Comparison of ENCODE assay signal across 8 cellular contexts in the genomic region with DNA sequence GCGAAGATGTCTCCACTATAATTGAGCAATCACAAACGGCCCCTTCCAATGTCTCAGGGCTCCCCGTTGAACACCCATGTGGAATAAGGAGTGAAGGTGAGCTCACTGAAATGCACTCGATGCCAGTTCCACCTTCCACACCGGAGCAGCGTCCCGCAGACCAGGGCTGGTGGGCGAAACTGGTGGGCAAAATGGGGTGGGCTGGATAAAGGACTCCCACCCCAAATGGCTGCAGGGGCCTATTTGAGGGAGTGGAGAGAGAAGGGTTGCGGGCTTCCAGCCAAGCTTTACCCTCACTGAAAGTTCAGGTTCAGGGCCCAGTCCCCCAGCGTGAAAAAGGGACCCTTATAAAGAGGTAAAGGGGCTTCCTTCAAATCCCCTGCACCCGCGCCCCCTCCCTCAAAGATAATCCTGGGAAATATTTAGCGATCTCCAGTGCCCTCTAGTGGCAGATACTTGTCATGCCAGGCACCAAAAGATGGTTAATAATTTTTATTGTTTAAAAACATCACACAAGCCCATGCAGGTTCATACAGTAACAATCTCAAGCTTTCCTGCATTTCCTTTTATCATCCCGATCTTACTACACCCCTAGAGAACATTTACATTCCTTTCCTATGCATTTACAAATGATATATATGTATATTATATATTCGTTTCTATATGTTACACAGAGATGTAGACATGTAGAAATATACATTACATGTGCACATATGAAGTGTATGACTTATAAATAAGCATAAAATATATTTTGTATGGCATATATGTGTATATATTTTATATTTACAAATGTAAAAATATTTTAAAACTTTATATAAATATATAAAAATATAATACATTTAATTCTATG. TPM values are rescaled to one million over a fixed set of nuclear protein-coding genes. Genes with fewer than 3 reads are reported as not detected.
DNase-seq lines count a peak whose midpoint lies in the region; ATAC-seq and TF ChIP-seq lines count a peak whose summit lies in the region.

No MANE protein-coding gene starts in this region.

- H3K9me3 ChIP-seq in esophagus squamous epithelium: no peaks in the 10 kb centered on the region

- H3K27me3 Mint-ChIP-seq in progenitor cell of endocrine pancreas: peaks cover 72% of the 10 kb centered on the region

- H3K4me3 ChIP-seq in AG10803 (ENCODE audit: low read length) (no peak overlapping the region), GM06990 (replicated peaks; ENCODE audit: low read depth, low read length) (no peak overlapping the region), esophagus squamous epithelium (no peak overlapping the region)

- peaks cover 1% of the 10 kb centered on the region; the same call in 1 of the 2 replicates for H3K27me3 ChIP-seq in GM06990 (replicated peaks; ENCODE audit: control insufficient read depth, insufficient read depth, low read length)
- H3K27me3 ChIP-seq in esophagus squamous epithelium: peaks cover 0 to 29% (median 0%) of the 10 kb centered on the region in 4 donors

- H3K36me3 ChIP-seq in GM06990 (ENCODE audit: control insufficient read depth, insufficient read depth, low read length) (no peaks in the 10 kb centered on the region), esophagus squamous epithelium (no peaks in the 10 kb centered on the region)

- H3K9me3 Mint-ChIP-seq in progenitor cell of endocrine pancreas (ENCODE audit: low read depth): no peaks in the 10 kb centered on the region

- TF ChIP-seq CTCF in AG10803 (conservative IDR thresholded peaks at IDR 0.05; ENCODE audit: low read length) (peak; percentile 85), GM06990 (IDR thresholded peaks at IDR 0.05; ENCODE audit: insufficient read depth, low read length, poor library complexity, severe bottlenecking) (peak; percentile 86), esophagus squamous epithelium (IDR thresholded peaks at IDR 0.05) (peak; percentile 60 to 80 (median 68)), progenitor cell of endocrine pancreas (IDR thresholded peaks at IDR 0.05; ENCODE audit: unreplicated experiment) (peak; percentile 97)

- H3K4me1 ChIP-seq in esophagus squamous epithelium: no peaks in the 10 kb centered on the region

- TF ChIP-seq POLR2A in esophagus squamous epithelium (IDR thresholded peaks at IDR 0.05): no peak

- DNase-seq in AG10803 (ENCODE audit: low read depth) (peak; percentile 4), GM06990 (ENCODE audit: extremely low read depth, insufficient read length) (no peak), RPMI7951 (ENCODE audit: low read depth) (peak; percentile 13), esophagus squamous epithelium (lab: John Stamatoyannopoulos, UW) (no peak), progenitor cell of endocrine pancreas (ENCODE audit: low spot score, unreplicated experiment) (no peak), middle frontal gyrus (ENCODE audit: extremely low spot score, low spot score) (no peak)

- 18 to 35% methylated on average over 9 to 11 of the region's 15 CpGs for WGBS in esophagus squamous epithelium, 2 donors

- H3K4me1 Mint-ChIP-seq in progenitor cell of endocrine pancreas (ENCODE audit: low read depth): no peaks in the 10 kb centered on the region

- H3K27ac Mint-ChIP-seq in progenitor cell of endocrine pancreas: no peak overlapping the region

- intact Hi-C loops in esophagus squamous epithelium (cut with DNase I): no loop called here

- no peak overlapping the region for H3K4me3 Mint-ChIP-seq in progenitor cell of endocrine pancreas (ENCODE audit: low read depth)

- ATAC-seq in activated CD4-positive, CD25-positive, alpha-beta regulatory T cell treated with anti-CD3 and anti-CD28 coated beads, Interleukin-2, amount 50 U/mL, for 24 hours: no peak
- ATAC-seq in HG03025 (IDR thresholded peaks at IDR 0.05; ENCODE audit: low FRiP score, unreplicated experiment): no peak

- H3K27ac ChIP-seq in esophagus squamous epithelium: no peak overlapping the region

- H3K36me3 Mint-ChIP-seq in progenitor cell of endocrine pancreas (ENCODE audit: insufficient read depth): no peaks in the 10 kb centered on the region

RNA-seq across cellular contexts. Expression of gene NKX2-2, which starts 58.2 kb away (rescaled TPM):
- total RNA-seq in RPMI7951 (2014; rRNA removed; shearing (Covaris generic)): 0.20 TPM in 1 of 2 replicates, not detected in the other
- total RNA-seq in esophagus squamous epithelium (not detected), progenitor cell of endocrine pancreas (15.5 and 16.1 TPM in 2 replicates)

Comparison
In these comparisons a context has a peak if more than half of its experiments do, and no peak if none do; other contexts are left out.
1. DNase-seq: peak in AG10803 (single experiment) and RPMI7951 (single experiment); none in GM06990 (single experiment), esophagus squamous epithelium (single experiment), progenitor cell of endocrine pancreas (single experiment) and middle frontal gyrus (single experiment).
2. RNA of gene NKX2-2, which starts 58.2 kb away (total RNA-seq): 15.5 to 16.1 TPM in progenitor cell of endocrine pancreas; 0.20 TPM in RPMI7951 and not detected in esophagus squamous epithelium; every median in the first group is over 10 times any median in the second.
3. Peak in every context shown above with its lines, with median percentiles within 50 percentile points of each other: CTCF ChIP-seq.